ENCODE assay signal across 9 cellular contexts in the genomic region with DNA sequence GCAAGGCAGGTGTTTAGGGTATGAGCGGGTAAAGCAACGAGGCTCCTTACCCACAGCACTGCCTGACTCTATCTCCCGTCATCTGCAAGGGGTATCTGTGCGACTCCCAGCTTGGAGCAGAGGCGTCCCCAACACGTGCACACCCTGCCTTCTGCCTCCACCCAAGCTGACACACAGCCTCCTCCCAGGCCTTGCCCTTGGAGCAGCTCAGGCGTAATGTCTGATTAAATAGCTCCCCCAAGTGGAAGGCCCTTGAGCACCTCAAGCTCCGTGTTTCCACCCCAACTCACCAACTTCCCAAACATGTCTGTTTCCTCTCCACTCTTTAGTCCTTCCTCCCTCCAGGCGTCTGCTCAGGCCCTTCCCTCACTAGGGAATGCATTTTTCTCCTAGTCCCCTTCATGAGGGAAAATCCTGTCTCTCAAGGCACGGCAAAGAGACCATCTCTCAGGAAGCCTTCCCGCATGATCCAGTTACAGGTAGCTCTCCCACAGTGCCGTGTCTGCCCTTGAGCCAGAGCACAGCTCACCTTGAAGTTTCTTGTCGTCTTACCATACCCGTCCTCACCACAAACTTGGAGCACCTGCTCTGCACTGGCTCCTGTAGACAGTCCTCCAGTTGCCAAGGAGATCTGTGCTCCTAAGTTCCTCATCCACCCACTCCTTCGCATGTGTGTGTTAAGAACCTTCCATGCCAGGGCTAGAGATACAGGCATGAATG. TPM values are rescaled to one million over a fixed set of nuclear protein-coding genes. Genes with fewer than 3 reads are reported as not detected.
A peak's percentile ranks its signal among the peaks of the same experiment; 100 is the strongest.
DNase-seq lines count a peak whose midpoint lies in the region; ATAC-seq and TF ChIP-seq lines count a peak whose summit lies in the region.
"Had no signal": no experiment of that assay in that cellular context is flagged by ENCODE, and none has a peak within 500 bp of the region (broad histone marks: within the 10 kb centered on the region; RNA-seq: fewer than 3 reads in every experiment).

No MANE protein-coding gene starts in this region.

- BruUV-seq in A673 (replicated peaks; lab: Mats Ljungman, UMichigan) = no TSS peak

- H3F3A ChIP-seq in smooth muscle cell (ENCODE audit: low read depth) = no peaks in the 10 kb centered on the region

- no peak overlapping the region for H3K9ac ChIP-seq in smooth muscle cell (ENCODE audit: low read depth)

- CTCF ChIA-PET in A673 (lab: Charles Lee) = interaction anchor here (0.8 to 1.4 kb wide), 8 partner anchors 8 to 559 kb away, joined by 3 to 25 read pairs (median 4); no protein-coding TSS in a partner anchor

- TF ChIP-seq CTCF in A673 (conservative IDR thresholded peaks at IDR 0.05; ENCODE audit: low read depth, low read length) (peak; percentile 51), GM06990 (IDR thresholded peaks at IDR 0.05; ENCODE audit: insufficient read depth, low read length, poor library complexity, severe bottlenecking) (peak; percentile 20), smooth muscle cell (IDR thresholded peaks at IDR 0.05; ENCODE audit: borderline replicate concordance, insufficient read depth, poor library complexity, severe bottlenecking) (peak; percentile 37)

- POLR2A ChIA-PET in A673 (lab: Charles Lee; ENCODE audit: low non-redundant PET) = no interaction called here

- H3K4me3 ChIP-seq in A673 (ENCODE audit: low read depth, low read length, poor library complexity, severe bottlenecking) (no peak overlapping the region), GM06990 (replicated peaks; ENCODE audit: low read depth, low read length) (no peak overlapping the region), iPS DF 6.9 (ENCODE audit: low read length) (no peak overlapping the region), smooth muscle cell (no peak overlapping the region)

- H3K4me1 ChIP-seq in A673 (ENCODE audit: insufficient read depth, low read length, poor library complexity, severe bottlenecking) (no peaks in the 10 kb centered on the region), iPS DF 6.9 (ENCODE audit: control insufficient read depth, insufficient read depth, low read length) (no peaks in the 10 kb centered on the region), smooth muscle cell (ENCODE audit: low read depth) (no peaks in the 10 kb centered on the region)

- ATAC-seq in HG03159 (IDR thresholded peaks at IDR 0.05; ENCODE audit: unreplicated experiment) = no peak

- H3K27me3 ChIP-seq in A673 (replicated peaks; ENCODE audit: insufficient read depth, low read depth, low read length, poor library complexity) = no peaks in the 10 kb centered on the region
- no peaks in the 10 kb centered on the region for H3K27me3 ChIP-seq in GM06990 (replicated peaks; ENCODE audit: control insufficient read depth, insufficient read depth, low read length)
- no peaks in the 10 kb centered on the region for H3K27me3 ChIP-seq in iPS DF 6.9 (ENCODE audit: control insufficient read depth, insufficient read depth, low read length)
- no peaks in the 10 kb centered on the region for H3K27me3 ChIP-seq in smooth muscle cell (ENCODE audit: low read depth)

- H3K79me2 ChIP-seq in smooth muscle cell (ENCODE audit: low read depth) = no peaks in the 10 kb centered on the region

- H3K4me2 ChIP-seq in smooth muscle cell = no peak overlapping the region

- intact Hi-C loops in A673 (cut with micrococcal nuclease; ENCODE audit: unreplicated experiment) = loop anchor here (2.0 kb wide), 1 partner anchor 87 kb away; no protein-coding TSS in a partner anchor

- no peak overlapping the region for H2AFZ ChIP-seq in smooth muscle cell (ENCODE audit: low read depth)

- DNase-seq in A673 (ENCODE audit: low spot score) (peak; percentile 59), GM06990 (ENCODE audit: extremely low read depth, insufficient read length) (no peak), NCI-H2196 (lab: John Stamatoyannopoulos, UW; ENCODE audit: unreplicated experiment) (peak; percentile 66), astrocyte of the hippocampus (ENCODE audit: low read depth, low spot score) (peak; percentile 69), iPS DF 6.9 (ENCODE audit: low read depth, low spot score) (peak; percentile 71), smooth muscle cell (lab: John Stamatoyannopoulos, UW; ENCODE audit: unreplicated experiment) (no peak)
- DNase-seq in stimulated activated CD4-positive, alpha-beta T cell treated with anti-CD3 and anti-CD28 coated beads, Interleukin-4, amount 100 ng/mL, for 1 hour = no peak

- H4K20me1 ChIP-seq in smooth muscle cell (ENCODE audit: low read depth) = no peaks in the 10 kb centered on the region

- no peak overlapping the region for H3K27ac ChIP-seq in A673 (ENCODE audit: low read depth, low read length, poor library complexity, severe bottlenecking)
- no peak overlapping the region for H3K27ac ChIP-seq in iPS DF 6.9 (ENCODE audit: low read length)
- H3K27ac ChIP-seq in smooth muscle cell (ENCODE audit: low read depth) = no peak overlapping the region
- H3K27ac ChIP-seq: epithelial cell of prostate had no signal

- WGBS in iPS DF 6.9 (ENCODE audit: insufficient coverage, insufficient read length) = no CpG with 5 or more reads among the region's 15 CpGs
- 76% methylated on average over 15 of the region's 15 CpGs for WGBS in smooth muscle cell (ENCODE audit: low lambda C conversion rate)

- no peaks in the 10 kb centered on the region for H3K9me3 ChIP-seq in A673 (ENCODE audit: low read depth, low read length, poor library complexity, severe bottlenecking)
- no peaks in the 10 kb centered on the region for H3K9me3 ChIP-seq in iPS DF 6.9 (ENCODE audit: control insufficient read depth, insufficient read depth, low read length)
- no peaks in the 10 kb centered on the region for H3K9me3 ChIP-seq in smooth muscle cell (replicated peaks; ENCODE audit: low read depth)

- H3K36me3 ChIP-seq in A673 (ENCODE audit: insufficient read depth, low read length, poor library complexity, severe bottlenecking) (no peaks in the 10 kb centered on the region), GM06990 (ENCODE audit: control insufficient read depth, insufficient read depth, low read length) (peaks cover 36% of the 10 kb centered on the region), iPS DF 6.9 (ENCODE audit: control insufficient read depth, insufficient read depth, low read length) (no peaks in the 10 kb centered on the region), smooth muscle cell (ENCODE audit: low read depth) (no peaks in the 10 kb centered on the region)

RNA-seq across cellular contexts. Expression of gene CYB5R2, which starts 15.8 kb away (rescaled TPM):
- total RNA-seq in A673 (2021) = 6.2 and 6.9 TPM in 2 replicates
- total RNA-seq in smooth muscle cell = 32.4 and 45.2 TPM in 2 replicates
- 45.1 and 48.1 TPM in 2 replicates for polyA plus RNA-seq in smooth muscle cell

RNA-seq across cellular contexts. Expression of gene OVCH2, which starts 48.8 kb away (rescaled TPM):
- total RNA-seq in A673 (2021) = not detected in 2 replicates
- 0.13 and 1.7 TPM in 2 replicates for total RNA-seq in smooth muscle cell
- polyA plus RNA-seq in smooth muscle cell = 0.26 and 1.6 TPM in 2 replicates

Comparison
In these comparisons a context has a peak if more than half of its experiments do, and no peak if none do; other contexts are left out.
1. DNase-seq: peak in A673 (single experiment), NCI-H2196 (single experiment), astrocyte of the hippocampus (single experiment) and iPS DF 6.9 (single experiment); none in GM06990 (single experiment), smooth muscle cell (single experiment) and stimulated activated CD4-positive, alpha-beta T cell treated with anti-CD3 and anti-CD28 coated beads, Interleukin-4, amount 100 ng/mL, for 1 hour (single experiment).
2. Peak in every context shown above with its lines, with median percentiles within 50 percentile points of each other: CTCF ChIP-seq.